8 cellular contexts compared by ENCODE assay signal in the genomic region with DNA sequence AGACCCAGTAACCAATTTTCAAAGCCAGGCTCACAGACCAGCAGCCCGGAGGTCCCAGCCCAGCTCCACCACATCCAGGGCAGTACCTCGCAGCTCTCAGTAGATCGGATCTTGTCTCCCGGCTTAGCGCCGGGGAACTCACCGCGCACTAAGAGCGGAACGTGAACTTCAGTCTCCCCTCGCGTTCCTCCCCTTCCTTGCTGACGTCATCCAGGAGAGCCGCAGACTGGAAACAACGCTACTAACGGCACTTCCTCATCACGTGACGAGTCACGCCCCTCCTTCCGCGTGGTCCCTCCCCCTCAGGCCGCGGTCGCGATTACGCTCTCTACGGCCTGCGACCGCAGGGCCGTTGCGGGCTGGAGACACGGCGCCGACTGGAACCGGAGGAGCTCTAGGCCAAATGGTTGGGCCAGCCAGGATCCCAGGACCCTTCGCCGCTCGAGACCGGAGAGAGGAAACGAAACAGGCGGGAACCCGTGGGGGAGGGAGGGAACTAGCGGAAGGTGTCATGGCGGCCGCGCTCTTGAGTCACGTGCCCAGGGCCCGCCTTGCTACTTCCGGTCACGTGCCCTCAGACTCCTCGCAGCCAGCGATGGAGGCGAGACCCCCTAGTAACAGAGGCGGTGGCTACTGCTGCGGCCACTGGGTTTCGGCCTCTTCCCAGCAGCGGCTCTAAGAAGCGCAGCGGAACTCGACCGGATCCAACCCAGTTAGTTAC. TPM values are rescaled to one million over a fixed set of nuclear protein-coding genes. Genes with fewer than 3 reads are reported as not detected.
A peak's percentile ranks its signal among the peaks of the same experiment; 100 is the strongest.
DNase-seq lines count a peak whose midpoint lies in the region; ATAC-seq, FAIRE-seq and TF ChIP-seq lines count a peak whose summit lies in the region.

A gene (plus strand): TSS at position 577 of the 721 bp plus-strand sequence. CDS start 10,508 bp downstream, outside the sequence.
A gene with protein sequence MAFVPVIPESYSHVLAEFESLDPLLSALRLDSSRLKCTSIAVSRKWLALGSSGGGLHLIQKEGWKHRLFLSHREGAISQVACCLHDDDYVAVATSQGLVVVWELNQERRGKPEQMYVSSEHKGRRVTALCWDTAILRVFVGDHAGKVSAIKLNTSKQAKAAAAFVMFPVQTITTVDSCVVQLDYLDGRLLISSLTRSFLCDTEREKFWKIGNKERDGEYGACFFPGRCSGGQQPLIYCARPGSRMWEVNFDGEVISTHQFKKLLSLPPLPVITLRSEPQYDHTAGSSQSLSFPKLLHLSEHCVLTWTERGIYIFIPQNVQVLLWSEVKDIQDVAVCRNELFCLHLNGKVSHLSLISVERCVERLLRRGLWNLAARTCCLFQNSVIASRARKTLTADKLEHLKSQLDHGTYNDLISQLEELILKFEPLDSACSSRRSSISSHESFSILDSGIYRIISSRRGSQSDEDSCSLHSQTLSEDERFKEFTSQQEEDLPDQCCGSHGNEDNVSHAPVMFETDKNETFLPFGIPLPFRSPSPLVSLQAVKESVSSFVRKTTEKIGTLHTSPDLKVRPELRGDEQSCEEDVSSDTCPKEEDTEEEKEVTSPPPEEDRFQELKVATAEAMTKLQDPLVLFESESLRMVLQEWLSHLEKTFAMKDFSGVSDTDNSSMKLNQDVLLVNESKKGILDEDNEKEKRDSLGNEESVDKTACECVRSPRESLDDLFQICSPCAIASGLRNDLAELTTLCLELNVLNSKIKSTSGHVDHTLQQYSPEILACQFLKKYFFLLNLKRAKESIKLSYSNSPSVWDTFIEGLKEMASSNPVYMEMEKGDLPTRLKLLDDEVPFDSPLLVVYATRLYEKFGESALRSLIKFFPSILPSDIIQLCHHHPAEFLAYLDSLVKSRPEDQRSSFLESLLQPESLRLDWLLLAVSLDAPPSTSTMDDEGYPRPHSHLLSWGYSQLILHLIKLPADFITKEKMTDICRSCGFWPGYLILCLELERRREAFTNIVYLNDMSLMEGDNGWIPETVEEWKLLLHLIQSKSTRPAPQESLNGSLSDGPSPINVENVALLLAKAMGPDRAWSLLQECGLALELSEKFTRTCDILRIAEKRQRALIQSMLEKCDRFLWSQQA (minus strand): TSS at position 150 of the 721 bp plus-strand sequence. CDS start 4,282 bp downstream, outside the sequence.

- no peaks in the 10 kb centered on the region for H3K9me2 ChIP-seq in SU-DHL-6 (replicated peaks; ENCODE audit: insufficient read depth, low read length)

- peak; percentile 98 for TF ChIP-seq POLR2A in GM10847 (IDR thresholded peaks at IDR 0.05; ENCODE audit: extremely low read depth, insufficient read length)

- H3K27ac ChIP-seq in SU-DHL-6 (ENCODE audit: low read depth, low read length) (peak within 1 kb of the TSS; percentile 87), pancreas (peak within 1 kb of the TSS; percentile 92 to 98 (median 98)), tibial artery (peak within 1 kb of the TSS; percentile 94 to 97)

- H3K27me3 ChIP-seq in SU-DHL-6 (ENCODE audit: low read length): no peaks in the 10 kb centered on the region
- no peaks in the 10 kb centered on the region for H3K27me3 ChIP-seq in pancreas
- no peaks in the 10 kb centered on the region for H3K27me3 ChIP-seq in tibial artery

- peak within 1 kb of the TSS; percentile 79 for H3K9ac ChIP-seq in SU-DHL-6 (ENCODE audit: low read length)

- peak within 1 kb of the TSS; percentile 96 for H3K4me2 ChIP-seq in SU-DHL-6 (ENCODE audit: low read depth, low read length, poor library complexity, severe bottlenecking)

- H3K4me1 ChIP-seq in pancreas (peaks cover 24 to 47% (median 39%) of the 10 kb centered on the region in 3 donors), tibial artery (peaks cover 0 to 61% (median 40%) of the 10 kb centered on the region in 4 donors)

- H3K9me3 ChIP-seq in SU-DHL-6 (ENCODE audit: insufficient read depth, low read length) (no peaks in the 10 kb centered on the region), pancreas (no peaks in the 10 kb centered on the region), tibial artery (no peaks in the 10 kb centered on the region)

- H3K36me3 ChIP-seq in SU-DHL-6 (ENCODE audit: low read length) (peaks cover 17% of the 10 kb centered on the region), pancreas (peaks cover 0 to 4% (median 0%) of the 10 kb centered on the region in 3 donors), tibial artery (peaks cover 0 to 15% (median 8%) of the 10 kb centered on the region in 3 donors)

- peak within 1 kb of the TSS; percentile 85 for H2AFZ ChIP-seq in SU-DHL-6 (ENCODE audit: low read depth, low read length, severe bottlenecking)

- ATAC-seq in HG02678 (IDR thresholded peaks at IDR 0.05; ENCODE audit: unreplicated experiment): peak; percentile 89
- ATAC-seq in Right ventricle myocardium inferior: peak; percentile 99
- peak; percentile 96 to 98 (median 98) for ATAC-seq in pancreas

- intact Hi-C loops in Right ventricle myocardium inferior (cut with DNase I) (loop anchor here (1.0 to 5.0 kb wide), 3 partner anchors 74 to 310 kb away; a partner anchor contains a TSS), pancreas (cut with DNase I) (no loop called here), tibial artery (cut with DNase I; ENCODE audit: low total_unique reads) (loop anchor here (2.0 to 5.0 kb wide), 2 partner anchors 75 to 205 kb away; a partner anchor contains a TSS)

- H3K79me2 ChIP-seq in SU-DHL-6 (ENCODE audit: insufficient read depth, low read length): peaks cover 91% of the 10 kb centered on the region

- FAIRE-seq in pancreas (lab: Jason Lieb, UNC): no peak

- H4K20me1 ChIP-seq in SU-DHL-6 (ENCODE audit: low read depth, low read length): no peaks in the 10 kb centered on the region

- TF ChIP-seq CTCF in SU-DHL-6 (IDR thresholded peaks at IDR 0.05; ENCODE audit: insufficient read depth, low read length, poor library complexity, severe bottlenecking) (no peak), pancreas (IDR thresholded peaks at IDR 0.05) (no peak), tibial artery (IDR thresholded peaks at IDR 0.05) (no peak)

- H3K4me3 ChIP-seq in SU-DHL-6 (ENCODE audit: insufficient read depth, low read length, poor library complexity, severe bottlenecking) (peak within 1 kb of the TSS; percentile 90), pancreas (peak within 1 kb of the TSS; percentile 74 to 86 (median 80)), tibial artery (peak within 1 kb of the TSS; percentile 81 to 91)

- 0 out of 2 replicates have a peak, but pooled peaks cover 11% of the 10 kb centered on the region for H3F3A ChIP-seq in SU-DHL-6 (ENCODE audit: insufficient read depth)

- DNase-seq in NCI-H128 (lab: John Stamatoyannopoulos, UW; ENCODE audit: unreplicated experiment) (peak; percentile 95), Right ventricle myocardium inferior (ENCODE audit: missing footprints) (peak; percentile 96), pancreas (peak; percentile 91 to 97 (median 94)), tibial artery (peak; percentile 96 to 97)
- peak; percentile 86 for DNase-seq in activated naive CD8-positive, alpha-beta T cell treated with anti-CD3 and anti-CD28 coated beads, Interleukin-2, amount 50 U/mL, for 16 hours (ENCODE audit: low read depth, low spot score)

- WGBS in pancreas, 2 donors: 0% methylated on average over 58 to 61 of the region's 61 CpGs

RNA-seq across cellular contexts. Expression of the first gene that starts in this region (rescaled TPM):
- total RNA-seq in Right ventricle myocardium inferior (23.9 TPM), pancreas (10 to 100 TPM; 13.9 to 23.1 (median 18.2) TPM)
- 10 to 100 TPM; 11.9 to 20.5 TPM for polyA plus RNA-seq in pancreas

RNA-seq across cellular contexts. Expression of the second gene that starts in this region (rescaled TPM):
- total RNA-seq in Right ventricle myocardium inferior (10.5 TPM), pancreas (1 to 10 TPM; 4.6 to 9.7 (median 7.3) TPM)
- 1 to 10 TPM; 3.4 to 5.0 TPM for polyA plus RNA-seq in pancreas

Comparison
In these comparisons a context has a peak if more than half of its experiments do, and no peak if none do; other contexts are left out.
1. Peak in every context shown above with its lines: DNase-seq, ATAC-seq, H3K4me3 ChIP-seq and H3K27ac ChIP-seq.
2. intact Hi-C loops: an anchor here in Right ventricle myocardium inferior (1.0 to 5.0 kb wide) and tibial artery (2.0 to 5.0 kb wide); none called in pancreas.